Comparison of ENCODE assay signal across 9 cellular contexts in the genomic region with DNA sequence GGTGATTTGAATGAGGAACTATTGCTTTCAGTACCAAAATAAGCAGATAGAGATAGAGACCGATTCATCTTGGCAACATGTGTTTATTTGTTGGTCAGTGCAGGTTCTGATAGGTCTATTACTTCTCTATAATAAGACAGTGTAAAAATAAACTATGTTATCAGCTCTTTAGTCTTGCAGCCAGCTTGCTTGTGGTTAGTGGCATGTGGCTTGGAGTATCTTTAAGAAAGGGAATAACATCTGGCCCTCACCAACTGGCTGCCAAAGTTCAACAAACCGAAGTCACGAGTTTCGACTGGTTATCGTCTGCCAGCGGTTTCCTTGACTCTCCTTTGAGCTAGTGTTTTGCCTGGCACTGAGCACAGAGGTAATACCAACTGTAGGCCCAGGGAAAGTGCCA.
DNase-seq lines count a peak whose midpoint lies in the region; ATAC-seq and TF ChIP-seq lines count a peak whose summit lies in the region.
"Had no signal": no experiment of that assay in that cellular context is flagged by ENCODE, and none has a peak within 500 bp of the region (broad histone marks: within the 10 kb centered on the region; RNA-seq: fewer than 3 reads in every experiment).

No MANE protein-coding gene starts in this region.

- no peak overlapping the region for H3K4me3 ChIP-seq in SU-DHL-6 (ENCODE audit: insufficient read depth, low read length, poor library complexity, severe bottlenecking)
- H3K4me3 ChIP-seq in mesenchymal stem cell (ENCODE audit: insufficient read depth in 1 of 2, low read depth in 1 of 2, low read length in 2 of 2): no peak overlapping the region
- H3K4me3 ChIP-seq in ascending aorta: no peak overlapping the region
- H3K4me3 ChIP-seq: GM23338 had no signal

- H4K8ac ChIP-seq in mesenchymal stem cell (ENCODE audit: low read length): no peak overlapping the region

- peaks cover 46% of the 10 kb centered on the region for H3F3A ChIP-seq in SU-DHL-6 (ENCODE audit: insufficient read depth)

- H3K9ac ChIP-seq in SU-DHL-6 (ENCODE audit: low read length) (peak overlapping the region; percentile 15), mesenchymal stem cell (ENCODE audit: low read length) (no peak overlapping the region)

- peak overlapping the region; percentile 48 for H3K4me2 ChIP-seq in SU-DHL-6 (ENCODE audit: low read depth, low read length, poor library complexity, severe bottlenecking)
- H3K4me2 ChIP-seq in mesenchymal stem cell (ENCODE audit: low read length, poor library complexity, severe bottlenecking): no peak overlapping the region
- H3K4me2 ChIP-seq: GM23338 had no signal

- H3K27me3 ChIP-seq in SU-DHL-6 (ENCODE audit: low read length) (no peaks in the 10 kb centered on the region), mesenchymal stem cell (ENCODE audit: control insufficient read depth in 1 of 2, insufficient read depth in 1 of 2, low read length in 2 of 2) (peaks cover 9 to 14% of the 10 kb centered on the region in 2 experiments), ascending aorta (no peaks in the 10 kb centered on the region)

- intact Hi-C loops in ascending aorta (cut with DNase I): no loop called here

- H2BK120ac ChIP-seq in mesenchymal stem cell (ENCODE audit: low read depth, low read length): no peak overlapping the region

- DNase-seq in mesenchymal stem cell (peak; percentile 65), ascending aorta (ENCODE audit: low spot score in 2 of 2) (no peak), DMS53 treated with DMSO at 0.1 percent for 48 hours (lab: John Stamatoyannopoulos, UW; ENCODE audit: unreplicated experiment) (no peak)
- no peak for DNase-seq in activated naive CD4-positive, alpha-beta T cell treated with anti-CD3 and anti-CD28 coated beads, Interleukin-2, amount 50 U/mL, for 16 hours

- H3K4me1 ChIP-seq in mesenchymal stem cell (ENCODE audit: control insufficient read depth, insufficient read depth, low read depth, low read length) (peaks cover 8% of the 10 kb centered on the region), ascending aorta (no peaks in the 10 kb centered on the region)

- no peaks in the 10 kb centered on the region for H3K79me1 ChIP-seq in mesenchymal stem cell (replicated peaks; ENCODE audit: low read length, poor library complexity, severe bottlenecking)

- H2AK5ac ChIP-seq in mesenchymal stem cell (ENCODE audit: low read length, severe bottlenecking): no peak overlapping the region

- H4K20me1 ChIP-seq in SU-DHL-6 (ENCODE audit: low read depth, low read length): no peaks in the 10 kb centered on the region

- no peak overlapping the region for H2BK5ac ChIP-seq in mesenchymal stem cell (ENCODE audit: low read depth, low read length, poor library complexity, severe bottlenecking)

- whole genome bisulfite sequencing in mesenchymal stem cell: 90% methylated on average over 5 of the region's 6 CpGs

- H3K18ac ChIP-seq in mesenchymal stem cell (ENCODE audit: low read depth in 1 of 2, low read length in 2 of 2): no peak overlapping the region

- H3K23ac ChIP-seq in mesenchymal stem cell (ENCODE audit: low read length in 2 of 2): no peak overlapping the region

- no peak for TF ChIP-seq POLR2A in GM18505 (IDR thresholded peaks at IDR 0.05; ENCODE audit: borderline replicate concordance, extremely low read depth, insufficient read depth, insufficient read length)

- TF ChIP-seq CTCF in SU-DHL-6 (IDR thresholded peaks at IDR 0.05; ENCODE audit: insufficient read depth, low read length, poor library complexity, severe bottlenecking) (no peak), ascending aorta (IDR thresholded peaks at IDR 0.05) (no peak)

- H2AFZ ChIP-seq in SU-DHL-6 (ENCODE audit: low read depth, low read length, severe bottlenecking) (no peak overlapping the region), mesenchymal stem cell (ENCODE audit: low read depth, low read length) (no peak overlapping the region)
- H2AFZ ChIP-seq: GM23338 had no signal

- H3K9me3 ChIP-seq in SU-DHL-6 (ENCODE audit: insufficient read depth, low read length) (no peaks in the 10 kb centered on the region), mesenchymal stem cell (ENCODE audit: control insufficient read depth, low read length) (no peaks in the 10 kb centered on the region), ascending aorta (no peaks in the 10 kb centered on the region)

- no peak overlapping the region for H3K4ac ChIP-seq in mesenchymal stem cell (ENCODE audit: low read depth in 1 of 2, low read length in 2 of 2)

- H3K9me2 ChIP-seq in SU-DHL-6 (replicated peaks; ENCODE audit: insufficient read depth, low read length): no peaks in the 10 kb centered on the region

- no peak overlapping the region for H4K91ac ChIP-seq in mesenchymal stem cell (ENCODE audit: low read length)

- no peaks in the 10 kb centered on the region for H3K79me2 ChIP-seq in SU-DHL-6 (ENCODE audit: insufficient read depth, low read length)

- peak; percentile 51 for ATAC-seq in GM18505 (IDR thresholded peaks at IDR 0.05; ENCODE audit: unreplicated experiment)
- peak; percentile 54 for ATAC-seq in HG02981 (IDR thresholded peaks at IDR 0.05; ENCODE audit: unreplicated experiment)
- ATAC-seq in HG03039 (IDR thresholded peaks at IDR 0.05; ENCODE audit: unreplicated experiment): no peak
- ATAC-seq: GM23338 had no signal

- H2BK12ac ChIP-seq in mesenchymal stem cell (ENCODE audit: low read length in 2 of 2): no peak overlapping the region

- no peaks in the 10 kb centered on the region for H3K36me3 ChIP-seq in SU-DHL-6 (ENCODE audit: low read length)
- H3K36me3 ChIP-seq in mesenchymal stem cell (ENCODE audit: control insufficient read depth in 1 of 2, insufficient read depth in 2 of 2, low read depth in 1 of 2, low read length in 2 of 2): peaks cover 7 to 9% of the 10 kb centered on the region in 2 experiments
- H3K36me3 ChIP-seq in ascending aorta: no peaks in the 10 kb centered on the region

- H3K14ac ChIP-seq in mesenchymal stem cell (ENCODE audit: low read length in 2 of 2): no peak overlapping the region

- H3K27ac ChIP-seq in SU-DHL-6 (ENCODE audit: low read depth, low read length) (peak overlapping the region; percentile 79), mesenchymal stem cell (ENCODE audit: low read length, poor library complexity, severe bottlenecking) (no peak overlapping the region), ascending aorta (no peak overlapping the region)

- H2BK15ac ChIP-seq in mesenchymal stem cell (ENCODE audit: low read depth, poor library complexity, severe bottlenecking): no peak overlapping the region
